Comparison of ENCODE assay signal across 14 cellular contexts in genomic region chr14:34072921-34073320, GRCh38.
"Had no signal": no experiment of that assay in that cellular context is flagged by ENCODE, and none has a peak within 500 bp of the region (broad histone marks: within the 10 kb centered on the region; RNA-seq: fewer than 3 reads in every experiment).

No MANE protein-coding gene starts in this region.

- H3K27me3 ChIP-seq: colonic mucosa, foreskin keratinocyte, heart left ventricle, stomach had no signal

- H3K4me1 Mint-ChIP-seq: activated naive CD4-positive, alpha-beta T cell treated with anti-CD3 and anti-CD28 coated beads, Interleukin-2, amount 50 U/mL, for 24 hours had no signal

- ATAC-seq: foreskin keratinocyte, heart left ventricle, left colon had no signal

- H3K36me3 ChIP-seq: colonic mucosa, heart left ventricle, stomach, thoracic aorta had no signal

- H2AFZ ChIP-seq: parathyroid adenoma had no signal

- H3K36me3 Mint-ChIP-seq: activated naive CD4-positive, alpha-beta T cell treated with anti-CD3 and anti-CD28 coated beads, Interleukin-2, amount 50 U/mL, for 24 hours had no signal

- H3K9me3 ChIP-seq: colonic mucosa, thoracic aorta had no signal

- H3K4me3 Mint-ChIP-seq: activated naive CD4-positive, alpha-beta T cell treated with anti-CD3 and anti-CD28 coated beads, Interleukin-2, amount 50 U/mL, for 24 hours; naive B cell had no signal

- H3K4me1 ChIP-seq: colonic mucosa, foreskin keratinocyte, parathyroid adenoma had no signal

- H3K9ac ChIP-seq: parathyroid adenoma had no signal

- H3K27ac Mint-ChIP-seq: activated naive CD4-positive, alpha-beta T cell treated with anti-CD3 and anti-CD28 coated beads, Interleukin-2, amount 50 U/mL, for 24 hours; naive B cell had no signal

- H3K27ac ChIP-seq: colonic mucosa, foreskin keratinocyte, heart left ventricle, parathyroid adenoma, stomach, thoracic aorta had no signal

- H3K27me3 Mint-ChIP-seq: activated naive CD4-positive, alpha-beta T cell treated with anti-CD3 and anti-CD28 coated beads, Interleukin-2, amount 50 U/mL, for 24 hours had no signal

- DNase-seq: activated CD4-positive, CD25-positive, alpha-beta regulatory T cell; caudate nucleus; colonic mucosa; effector CD4-positive, alpha-beta T cell; foreskin keratinocyte; heart left ventricle; left colon; naive B cell; stimulated activated CD4-positive, alpha-beta T cell treated with anti-CD3 and anti-CD28 coated beads, Interleukin-4, amount 100 ng/mL, for 4 hours; stomach had no signal

- H3K79me2 ChIP-seq: parathyroid adenoma had no signal

- FAIRE-seq: endothelial cell of umbilical vein had no signal

- H3K4me3 ChIP-seq: colonic mucosa, heart left ventricle, stomach, thoracic aorta had no signal
